ENCODE assay signal across 1 cellular context in genomic region chr11:33978376-33978775, GRCh38.
TF ChIP-seq lines count a peak whose summit lies in the region.

No MANE protein-coding gene starts in this region.

TF ChIP-seq in GM23338, 12 proteins besides CTCF, POLR2A, EP300 and RAD21:
- TF ChIP-seq ETS1 (IDR thresholded peaks at IDR 0.05) (no peak), STAT1 (IDR thresholded peaks at IDR 0.05; ENCODE audit: unreplicated experiment) (no peak), ZNF331 (CRISPR knock-in tag; IDR thresholded peaks at IDR 0.05; ENCODE audit: low read depth) (no peak), ZNF114 (CRISPR knock-in tag; IDR thresholded peaks at IDR 0.05) (no peak), POLR2AphosphoS5 (IDR thresholded peaks at IDR 0.05; ENCODE audit: low read depth) (no peak), ZNF462 (CRISPR knock-in tag; IDR thresholded peaks at IDR 0.05) (no peak), EZH2phosphoT487 (IDR thresholded peaks at IDR 0.05; ENCODE audit: unreplicated experiment) (no peak), JUNB (IDR thresholded peaks at IDR 0.05; ENCODE audit: unreplicated experiment) (no peak), REST (IDR thresholded peaks at IDR 0.05; ENCODE audit: unreplicated experiment) (no peak), EZH2 (IDR thresholded peaks at IDR 0.05; ENCODE audit: low read depth, unreplicated experiment) (no peak), CREB1 (CRISPR knock-in tag; IDR thresholded peaks at IDR 0.05; ENCODE audit: low read depth) (no peak), NANOG (IDR thresholded peaks at IDR 0.05; ENCODE audit: borderline replicate concordance) (no peak)
